8 cellular contexts compared by ENCODE assay signal in the genomic region with DNA sequence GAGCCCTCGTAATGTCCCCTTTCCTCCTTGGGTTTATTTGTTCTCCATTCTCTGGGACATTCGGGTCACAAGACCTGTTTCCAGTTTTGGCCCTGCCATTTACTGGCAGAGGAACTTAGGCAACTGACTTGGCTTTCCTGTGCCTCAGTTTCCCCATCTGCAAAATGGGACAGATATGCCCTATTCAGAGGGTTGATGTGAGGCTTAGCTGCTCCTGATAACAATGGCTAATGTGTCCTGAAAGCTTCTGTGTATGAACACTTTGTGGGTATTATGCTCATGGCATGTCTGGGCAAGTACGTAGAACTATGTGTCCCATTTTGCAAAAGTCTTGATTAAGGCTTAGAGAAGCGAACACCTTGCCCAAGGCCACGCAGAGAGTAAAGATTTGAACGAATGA. TPM values are rescaled to one million over a fixed set of nuclear protein-coding genes. Genes with fewer than 3 reads are reported as not detected.
DNase-seq lines count a peak whose midpoint lies in the region; ATAC-seq and TF ChIP-seq lines count a peak whose summit lies in the region.

No MANE protein-coding gene starts in this region.

- in situ Hi-C loops in GM23248 (cut with MboI), result no loop called here

- no peak for ATAC-seq in GM18511 (IDR thresholded peaks at IDR 0.05; ENCODE audit: unreplicated experiment)
- ATAC-seq in GM18873 (IDR thresholded peaks at IDR 0.05; ENCODE audit: low FRiP score, unreplicated experiment), result no peak

- DNase-seq in GM23248 (no peak), fibroblast of mammary gland (ENCODE audit: low read depth) (no peak), sigmoid colon (no peak), NCI-H2196 (lab: John Stamatoyannopoulos, UW; ENCODE audit: unreplicated experiment) (no peak), SKM-1 (lab: John Stamatoyannopoulos, UW; ENCODE audit: unreplicated experiment) (no peak)

- H3F3A ChIP-seq in GM23248 (ENCODE audit: insufficient read depth) (peaks cover 21% of the 10 kb centered on the region), SU-DHL-6 (ENCODE audit: insufficient read depth) (peaks cover 38% of the 10 kb centered on the region)

- no peak for TF ChIP-seq CTCF in SU-DHL-6 (IDR thresholded peaks at IDR 0.05; ENCODE audit: insufficient read depth, low read length, poor library complexity, severe bottlenecking)
- TF ChIP-seq CTCF in fibroblast of mammary gland (conservative IDR thresholded peaks at IDR 0.05; ENCODE audit: control insufficient read depth, insufficient read depth, low read depth, low read length), result no peak
- TF ChIP-seq CTCF in sigmoid colon (IDR thresholded peaks at IDR 0.05), result no peak

- peak overlapping the region; percentile 91; the same call in 1 of the 2 replicates for H3K9ac ChIP-seq in GM23248
- H3K9ac ChIP-seq in SU-DHL-6 (ENCODE audit: low read length), result peak overlapping the region; percentile 83

- H3K4me1 ChIP-seq in GM23248 (ENCODE audit: insufficient read depth) (peaks cover 10% of the 10 kb centered on the region), sigmoid colon (peaks cover 0 to 32% (median 23%) of the 10 kb centered on the region in 4 donors)

- H4K20me1 ChIP-seq in GM23248 (ENCODE audit: insufficient read depth) (no peaks in the 10 kb centered on the region), SU-DHL-6 (ENCODE audit: low read depth, low read length) (no peaks in the 10 kb centered on the region)

- TF ChIP-seq EP300 in sigmoid colon (IDR thresholded peaks at IDR 0.05), result no peak

- H3K4me2 ChIP-seq in GM23248 (ENCODE audit: unreplicated experiment) (peak overlapping the region; percentile 79), SU-DHL-6 (ENCODE audit: low read depth, low read length, poor library complexity, severe bottlenecking) (peak overlapping the region; percentile 64)

- WGBS in GM23248 (ENCODE audit: low coverage in 1 of 2, low lambda C conversion rate in 2 of 2, missing lambda C conversion rate in 2 of 2), 2 experiments, result 83% methylated on average over 6 of the region's 6 CpGs
- WGBS in sigmoid colon, 2 donors, result 66 to 85% methylated on average over 6 of the region's 6 CpGs

- no peaks in the 10 kb centered on the region for H3K36me3 ChIP-seq in GM23248 (ENCODE audit: low read depth)
- H3K36me3 ChIP-seq in SU-DHL-6 (ENCODE audit: low read length), result no peaks in the 10 kb centered on the region
- peaks cover 0 to 16% (median 4%) of the 10 kb centered on the region in 4 donors for H3K36me3 ChIP-seq in sigmoid colon

- no peak for TF ChIP-seq POLR2A in sigmoid colon (IDR thresholded peaks at IDR 0.05)

- H3K4me3 ChIP-seq in GM23248 (peak overlapping the region; percentile 86), SU-DHL-6 (ENCODE audit: insufficient read depth, low read length, poor library complexity, severe bottlenecking) (peak overlapping the region; percentile 76), fibroblast of mammary gland (ENCODE audit: control insufficient read depth, low read depth, low read length) (peak overlapping the region; percentile 87), sigmoid colon (peak overlapping the region; percentile 69 to 86 (median 83))

- H3K27me3 ChIP-seq in GM23248 (replicated peaks; ENCODE audit: insufficient read depth) (no peaks in the 10 kb centered on the region), SU-DHL-6 (ENCODE audit: low read length) (no peaks in the 10 kb centered on the region), sigmoid colon (no peaks in the 10 kb centered on the region)

- no peaks in the 10 kb centered on the region for H3K9me3 ChIP-seq in GM23248 (ENCODE audit: low read depth)
- H3K9me3 ChIP-seq in SU-DHL-6 (ENCODE audit: insufficient read depth, low read length), result no peaks in the 10 kb centered on the region
- no peaks in the 10 kb centered on the region for H3K9me3 ChIP-seq in sigmoid colon

- H3K79me2 ChIP-seq in GM23248 (ENCODE audit: insufficient read depth) (peaks cover 15% of the 10 kb centered on the region), SU-DHL-6 (ENCODE audit: insufficient read depth, low read length) (no peaks in the 10 kb centered on the region; the same call in 1 of the 2 replicates)

- H3K9me2 ChIP-seq in GM23248 (ENCODE audit: insufficient read depth) (no peaks in the 10 kb centered on the region), SU-DHL-6 (replicated peaks; ENCODE audit: insufficient read depth, low read length) (no peaks in the 10 kb centered on the region)

- intact Hi-C loops in sigmoid colon (cut with DNase I), result no loop called here

- H3K27ac ChIP-seq in GM23248, result no peak overlapping the region
- peak overlapping the region; percentile 95 for H3K27ac ChIP-seq in SU-DHL-6 (ENCODE audit: low read depth, low read length)
- H3K27ac ChIP-seq in sigmoid colon, result peak overlapping the region; percentile 93 to 98 (median 98)

- H2AFZ ChIP-seq in GM23248 (no peak overlapping the region; the same call in 1 of the 2 replicates), SU-DHL-6 (ENCODE audit: low read depth, low read length, severe bottlenecking) (no peak overlapping the region)

RNA-seq across cellular contexts. Expression of gene ZNF524, which starts 1.0 kb away (rescaled TPM):
- 9.9 and 17.8 TPM in 2 replicates for total RNA-seq in GM23248 (2014; rRNA removed; shearing (Covaris generic))
- polyA plus RNA-seq in GM23248 (2016; fragmentation: Nextera tagmentation; extraction: Ambion mirVana) (16.2 and 18.2 TPM in 2 replicates), sigmoid colon (10 to 100 TPM; 44.1 to 49.2 (median 45.5) TPM)
- 10 to 100 TPM; 24.5 to 37.1 (median 31.3) TPM for total RNA-seq in sigmoid colon

RNA-seq across cellular contexts. Expression of gene FIZ1, which starts 1.8 kb away (rescaled TPM):
- total RNA-seq in GM23248 (2014; rRNA removed; shearing (Covaris generic)), result 3.4 and 5.6 TPM in 2 replicates
- polyA plus RNA-seq in GM23248 (2016; fragmentation: Nextera tagmentation; extraction: Ambion mirVana) (2.3 TPM in 2 replicates), sigmoid colon (1 to 10 TPM; 5.3 to 9.0 (median 7.2) TPM)
- 1 to 10 TPM; 3.5 to 9.6 (median 9.1) TPM for total RNA-seq in sigmoid colon

RNA-seq across cellular contexts. Expression of gene ZNF865, which starts 4.3 kb away (rescaled TPM):
- total RNA-seq in GM23248 (2014; rRNA removed; shearing (Covaris generic)), result 1.3 and 1.5 TPM in 2 replicates
- 0.21 and 0.51 TPM in 2 replicates for polyA plus RNA-seq in GM23248 (2016; fragmentation: Nextera tagmentation; extraction: Ambion mirVana)
- total RNA-seq in sigmoid colon, result 1 to 10 TPM; 2.3 to 8.6 (median 3.4) TPM
- 1 to 10 TPM; 2.4 to 9.3 (median 3.0) TPM for polyA plus RNA-seq in sigmoid colon

RNA-seq across cellular contexts. Expression of gene ZNF579, which starts 20.5 kb away (rescaled TPM):
- 7.1 and 7.9 TPM in 2 replicates for total RNA-seq in GM23248 (2014; rRNA removed; shearing (Covaris generic))
- polyA plus RNA-seq in GM23248 (2016; fragmentation: Nextera tagmentation; extraction: Ambion mirVana) (1.7 and 1.8 TPM in 2 replicates), sigmoid colon (1 to 10 TPM in 2 of 3 donors, under 1 TPM in 1; 0.69 to 4.0 (median 1.8) TPM)
- total RNA-seq in sigmoid colon, result 1 to 10 TPM; 1.4 to 3.0 (median 2.2) TPM

RNA-seq across cellular contexts. Expression of gene ZNF784, which starts 23.2 kb away (rescaled TPM):
- 3.0 and 4.2 TPM in 2 replicates for total RNA-seq in GM23248 (2014; rRNA removed; shearing (Covaris generic))
- polyA plus RNA-seq in GM23248 (2016; fragmentation: Nextera tagmentation; extraction: Ambion mirVana), result 1.2 and 1.3 TPM in 2 replicates
- 1 to 10 TPM; 2.8 to 9.1 (median 3.7) TPM for total RNA-seq in sigmoid colon
- polyA plus RNA-seq in sigmoid colon, result 1 to 10 TPM; 7.2 to 8.2 (median 7.2) TPM
